In genomic region chr3:47380601-47381316, GRCh38 we compare ENCODE assay signal across 8 cellular contexts. TPM values are rescaled to one million over a fixed set of nuclear protein-coding genes. Genes with fewer than 3 reads are reported as not detected.
A peak's percentile ranks its signal among the peaks of the same experiment; 100 is the strongest.
DNase-seq lines count a peak whose midpoint lies in the region; ATAC-seq and TF ChIP-seq lines count a peak whose summit lies in the region.

PTPN23 (plus strand) TSS chr3:47381021; CDS start chr3:47381097, 76 bp downstream.

- H3F3A ChIP-seq in PC-9 (ENCODE audit: insufficient read depth, low read depth) = peaks cover 21% of the 10 kb centered on the region

- peaks cover 62% of the 10 kb centered on the region for H3K79me2 ChIP-seq in PC-9 (ENCODE audit: low read depth)

- H3K27ac ChIP-seq in PC-9 = peak within 1 kb of the TSS; percentile 92
- H3K27ac ChIP-seq in epithelial cell of prostate = peak within 1 kb of the TSS; percentile 98

- no peaks in the 10 kb centered on the region for H3K27me3 ChIP-seq in PC-9 (ENCODE audit: insufficient read depth, low read depth)

- CTCF ChIA-PET in PC-9 (lab: Charles Lee) = interaction anchor here (0.6 to 0.7 kb wide), 2 partner anchors 26 to 216 kb away, joined by 3 read pairs; no protein-coding TSS in a partner anchor

- H2AFZ ChIP-seq in PC-9 = peak within 1 kb of the TSS; percentile 85

- no peak for TF ChIP-seq CTCF in PC-9 (conservative IDR thresholded peaks at IDR 0.05)

- H3K4me2 ChIP-seq in PC-9 = peak within 1 kb of the TSS; percentile 98

- H3K4me1 ChIP-seq in PC-9 (replicated peaks; ENCODE audit: insufficient read depth) = peaks cover 21% of the 10 kb centered on the region

- H3K9me3 ChIP-seq in PC-9 (ENCODE audit: insufficient read depth, low read depth) = no peaks in the 10 kb centered on the region

- DNase-seq in DMS153 (lab: John Stamatoyannopoulos, UW) (peak; percentile 94), PC-9 (peak; percentile 94 to 99), epithelial cell of prostate (ENCODE audit: low read depth, low spot score) (peak; percentile 90), mucosa of gallbladder (ENCODE audit: low spot score) (peak; percentile 99)
- peak; percentile 97 for DNase-seq in Jurkat, Clone E6-1 (ENCODE audit: low read depth, low spot score)
- DNase-seq in activated T-cell treated with anti-CD3 and anti-CD28 coated beads, Interleukin-2, amount 50 U/mL, for 1 hour = peak; percentile 99
- DNase-seq in stimulated activated CD8-positive, alpha-beta memory T cell treated with anti-CD3 and anti-CD28 coated beads, Interleukin-4, amount 100 ng/mL, for 4 hours (ENCODE audit: low read depth in 2 of 2, low spot score in 1 of 2) = peak; percentile 95 to 99

- H4K20me1 ChIP-seq in PC-9 (ENCODE audit: insufficient read depth) = peaks cover 40% of the 10 kb centered on the region

- intact Hi-C loops in PC-9 (cut with micrococcal nuclease; ENCODE audit: unreplicated experiment) = loop anchor here (5.0 kb wide), 1 partner anchor 673 kb away; no protein-coding TSS in a partner anchor

- H3K36me3 ChIP-seq in PC-9 (ENCODE audit: low read depth) = no peaks in the 10 kb centered on the region

- peak; percentile 78 for ATAC-seq in GM21619 (IDR thresholded peaks at IDR 0.05; ENCODE audit: unreplicated experiment)

- POLR2A ChIA-PET in PC-9 (lab: Charles Lee; ENCODE audit: unreplicated experiment) = interaction anchor here (0.6 to 0.7 kb wide), 13 partner anchors 29 to 1516 kb away, joined by 3 to 7 read pairs (median 4); no protein-coding TSS in a partner anchor

- BruUV-seq in PC-9 (replicated peaks; lab: Mats Ljungman, UMichigan) = TSS peak; percentile 66

- no peaks in the 10 kb centered on the region for H3K9me2 ChIP-seq in PC-9 (ENCODE audit: insufficient read depth)

- H3K4me3 ChIP-seq in Jurkat, Clone E6-1 (ENCODE audit: low read length) = peak within 1 kb of the TSS; percentile 93
- H3K4me3 ChIP-seq in PC-9 = peak within 1 kb of the TSS; percentile 66

RNA-seq across cellular contexts. Expression of gene PTPN23, which starts in this region (rescaled TPM):
- 22.3 TPM for polyA plus RNA-seq in Jurkat, Clone E6-1 (2012; ENCODE audit: insufficient read depth, insufficient read length)
- total RNA-seq in PC-9 (2021) (36.9 and 38.9 TPM in 2 replicates), mucosa of gallbladder (58.2 TPM)

Comparison
In these comparisons a context has a peak if more than half of its experiments do, and no peak if none do; other contexts are left out.
1. Peak in every context shown above with its lines: DNase-seq, ATAC-seq, H3K4me3 ChIP-seq and H3K27ac ChIP-seq.